In the genomic region with DNA sequence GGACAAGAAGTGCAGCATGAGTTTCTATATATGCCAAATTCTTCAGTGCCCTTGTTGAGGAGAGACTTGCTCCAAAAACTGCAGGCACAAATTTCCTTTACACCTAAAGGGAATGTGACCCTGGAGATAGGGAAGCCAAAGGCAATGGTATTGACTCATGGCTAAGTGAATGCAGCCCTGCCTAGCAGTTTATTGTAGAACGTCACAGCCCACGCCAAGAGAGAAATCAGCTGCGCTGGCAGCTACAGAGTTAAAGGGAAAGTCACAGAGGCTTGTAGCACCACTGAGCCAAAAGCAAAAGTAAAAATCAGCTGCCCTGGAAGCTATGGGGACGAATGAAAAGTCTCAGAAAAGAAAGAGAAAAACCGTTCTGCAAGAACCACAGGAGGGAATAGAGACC, we compare ENCODE assay signal across 19 cellular contexts.
"Had no signal": no experiment of that assay in that cellular context is flagged by ENCODE, and none has a peak within 500 bp of the region (broad histone marks: within the 10 kb centered on the region; RNA-seq: fewer than 3 reads in every experiment).

No MANE protein-coding gene starts in this region.

- DNase-seq: cerebellar nuclear complex; cortex of kidney; effector memory CD8-positive, alpha-beta T cell; head of caudate nucleus; left ventricle myocardium superior; psoas muscle; right cardiac atrium; sigmoid colon; stimulated activated CD4-positive, alpha-beta T cell treated with anti-CD3 and anti-CD28 coated beads, Interleukin-4, amount 100 ng/mL, for 4 hours; stimulated activated naive CD4-positive, alpha-beta T cell; stimulated activated naive CD8-positive, alpha-beta T cell treated with anti-CD3 and anti-CD28 coated beads, Interleukin-15, amount 100 ng/mL, for 72 hours had no signal

- ATAC-seq: effector memory CD8-positive, alpha-beta T cell; left ventricle myocardium superior; lower lobe of right lung; mucosa of descending colon; naive thymus-derived CD4-positive, alpha-beta T cell; psoas muscle; right cardiac atrium; stimulated activated naive CD8-positive, alpha-beta T cell treated with anti-CD3 and anti-CD28 coated beads, Interleukin-15, amount 100 ng/mL, for 72 hours had no signal

- H3K4me3 ChIP-seq: lower lobe of right lung, mucosa of descending colon, neural progenitor cell, psoas muscle, sigmoid colon, suprapubic skin had no signal

- H3K4me3 Mint-ChIP-seq: effector memory CD8-positive, alpha-beta T cell; mesothelial cell of epicardium; naive thymus-derived CD4-positive, alpha-beta T cell; nephron; neural progenitor cell; stimulated activated naive CD8-positive, alpha-beta T cell treated with anti-CD3 and anti-CD28 coated beads, Interleukin-15, amount 100 ng/mL, for 72 hours; type B pancreatic cell had no signal

- H3K27me3 Mint-ChIP-seq: effector memory CD8-positive, alpha-beta T cell; naive thymus-derived CD4-positive, alpha-beta T cell; stimulated activated naive CD8-positive, alpha-beta T cell treated with anti-CD3 and anti-CD28 coated beads, Interleukin-15, amount 100 ng/mL, for 72 hours; type B pancreatic cell had no signal

- H3K4me1 ChIP-seq: neural progenitor cell, psoas muscle, sigmoid colon, suprapubic skin had no signal

- H3K27me3 ChIP-seq: neural progenitor cell, sigmoid colon, suprapubic skin had no signal

- H3K27ac Mint-ChIP-seq: mesothelial cell of epicardium; nephron; stimulated activated naive CD8-positive, alpha-beta T cell treated with anti-CD3 and anti-CD28 coated beads, Interleukin-15, amount 100 ng/mL, for 72 hours; type B pancreatic cell had no signal

- H3K27ac ChIP-seq: lower lobe of right lung, neural progenitor cell, psoas muscle, sigmoid colon, suprapubic skin had no signal

- H3K4me1 Mint-ChIP-seq: mesothelial cell of epicardium, nephron, neural progenitor cell had no signal

- H3K36me3 ChIP-seq: neural progenitor cell had no signal

- H3K9me3 Mint-ChIP-seq: effector memory CD8-positive, alpha-beta T cell; naive thymus-derived CD4-positive, alpha-beta T cell; nephron; stimulated activated naive CD8-positive, alpha-beta T cell treated with anti-CD3 and anti-CD28 coated beads, Interleukin-15, amount 100 ng/mL, for 72 hours; type B pancreatic cell had no signal

- H3K9me3 ChIP-seq: lower lobe of right lung, mucosa of descending colon, psoas muscle, sigmoid colon, suprapubic skin had no signal
